Comparison of ENCODE assay signal across 13 cellular contexts in genomic region chr3:52270252-52270754, GRCh38. TPM values are rescaled to one million over a fixed set of nuclear protein-coding genes. Genes with fewer than 3 reads are reported as not detected.
DNase-seq lines count a peak whose midpoint lies in the region; ATAC-seq and TF ChIP-seq lines count a peak whose summit lies in the region.
"Had no signal": no experiment of that assay in that cellular context is flagged by ENCODE, and none has a peak within 500 bp of the region (broad histone marks: within the 10 kb centered on the region; RNA-seq: fewer than 3 reads in every experiment).

No MANE protein-coding gene starts in this region.

- peaks cover 86% of the 10 kb centered on the region for H3K36me3 Mint-ChIP-seq in brain
- peaks cover 16% of the 10 kb centered on the region for H3K36me3 Mint-ChIP-seq in memory B cell

- TF ChIP-seq CTCF in brain (conservative IDR thresholded peaks at IDR 0.05) (no peak), upper lobe of right lung (IDR thresholded peaks at IDR 0.05) (no peak)

- H3K4me1 ChIP-seq in upper lobe of right lung, result peaks cover 75% of the 10 kb centered on the region

- peaks cover 57% of the 10 kb centered on the region for H3K36me3 ChIP-seq in upper lobe of right lung

- no peaks in the 10 kb centered on the region for H3K27me3 ChIP-seq in upper lobe of right lung

- peak overlapping the region in 3 of 5 experiments; percentile 21 to 82 (median 72) for H3K27ac Mint-ChIP-seq in brain
- H3K27ac Mint-ChIP-seq in memory B cell, result peak overlapping the region; percentile 88

- no peak overlapping the region for H3K4me3 Mint-ChIP-seq in brain
- peak overlapping the region; percentile 55 for H3K4me3 Mint-ChIP-seq in memory B cell

- peak overlapping the region; percentile 55 for H3K27ac ChIP-seq in upper lobe of right lung
- no peak overlapping the region for H3K27ac ChIP-seq in substantia nigra (ENCODE audit: low read depth, low read length, poor library complexity, severe bottlenecking)

- DNase-seq in Right ventricle myocardium inferior (ENCODE audit: missing footprints) (no peak), cardiac septum (ENCODE audit: low spot score) (no peak), memory B cell (ENCODE audit: low spot score in 2 of 2) (no peak), upper lobe of right lung (no peak), substantia nigra (lab: John Stamatoyannopoulos, UW) (no peak), GM03348 (ENCODE audit: low spot score) (no peak), GM19238 (ENCODE audit: insufficient read length, low spot score) (no peak)
- DNase-seq: C1 segment of cervical spinal cord; GOT3; NCI-H2171; stimulated activated CD4-positive, alpha-beta T cell treated with anti-CD3 and anti-CD28 coated beads, Interleukin-4, amount 100 ng/mL, for 4 hours had no signal

- intact Hi-C loops in Right ventricle myocardium inferior (cut with DNase I), result no loop called here
- intact Hi-C loops in cardiac septum (cut with DNase I), result no loop called here
- intact Hi-C loops in upper lobe of right lung (cut with DNase I), result no loop called here

- no peaks in the 10 kb centered on the region for H3K9me3 ChIP-seq in upper lobe of right lung

- H3K27me3 Mint-ChIP-seq in brain (peaks cover 2% of the 10 kb centered on the region), memory B cell (no peaks in the 10 kb centered on the region)

- ATAC-seq in Right ventricle myocardium inferior (peak; percentile 18), memory B cell (ENCODE audit: low read depth) (peak; percentile 57), upper lobe of right lung (peak; percentile 55)

- H3K4me1 Mint-ChIP-seq in brain (peaks cover 57% of the 10 kb centered on the region), memory B cell (peaks cover 25% of the 10 kb centered on the region)

- peak overlapping the region; percentile 2 for H3K4me3 ChIP-seq in upper lobe of right lung

- H3K9me3 Mint-ChIP-seq in brain (no peaks in the 10 kb centered on the region), memory B cell (no peaks in the 10 kb centered on the region)

RNA-seq across cellular contexts. Expression of gene WDR82, which starts 8.1 kb away (rescaled TPM):
- total RNA-seq in Right ventricle myocardium inferior, result 62.3 TPM
- total RNA-seq in cardiac septum, result 69.7 TPM
- polyA plus RNA-seq in brain (ENCODE audit: insufficient read depth, low read depth, low replicate concordance), result 66.7 TPM
- total RNA-seq in upper lobe of right lung, result 61.9 TPM

RNA-seq across cellular contexts. Expression of gene GLYCTK, which starts 17.3 kb away (rescaled TPM):
- total RNA-seq in Right ventricle myocardium inferior (5.2 TPM), cardiac septum (6.4 TPM), upper lobe of right lung (11.5 TPM)
- polyA plus RNA-seq in brain (ENCODE audit: insufficient read depth, low read depth, low replicate concordance), result 2.6 TPM

RNA-seq across cellular contexts. Expression of gene PPM1M, which starts 24.7 kb away (rescaled TPM):
- total RNA-seq in Right ventricle myocardium inferior (8.7 TPM), cardiac septum (8.9 TPM), upper lobe of right lung (44.0 TPM)
- 15.2 TPM for polyA plus RNA-seq in brain (ENCODE audit: insufficient read depth, low read depth, low replicate concordance)

RNA-seq across cellular contexts. Expression of gene TWF2, which starts 31.3 kb away (rescaled TPM):
- total RNA-seq in Right ventricle myocardium inferior, result 120 TPM
- 69.5 TPM for total RNA-seq in cardiac septum
- polyA plus RNA-seq in brain (ENCODE audit: insufficient read depth, low read depth, low replicate concordance), result 49.4 TPM
- total RNA-seq in upper lobe of right lung, result 50.4 TPM

RNA-seq across cellular contexts. Expression of gene TLR9, which starts 44.9 kb away (rescaled TPM):
- total RNA-seq in Right ventricle myocardium inferior (0.38 TPM), cardiac septum (0.16 TPM), upper lobe of right lung (0.87 TPM)
- polyA plus RNA-seq in brain (ENCODE audit: insufficient read depth, low read depth, low replicate concordance), result 0.19 TPM
- polyA plus RNA-seq: fibroblast of lung had no signal
